ENCODE assay signal across 8 cellular contexts in genomic region chr19:45506991-45507863, GRCh38. TPM values are rescaled to one million over a fixed set of nuclear protein-coding genes. Genes with fewer than 3 reads are reported as not detected.
A peak's percentile ranks its signal among the peaks of the same experiment; 100 is the strongest.
DNase-seq lines count a peak whose midpoint lies in the region; ATAC-seq and TF ChIP-seq lines count a peak whose summit lies in the region.

TSS of gene VASP (plus strand) at chr19:45507479. CDS start at chr19:45507772, 293 bp downstream.

- TF ChIP-seq CTCF in colonic mucosa (IDR thresholded peaks at IDR 0.05): no peak

- peaks cover 17% of the 10 kb centered on the region for H3K4me1 ChIP-seq in colonic mucosa

- peak within 1 kb of the TSS; percentile 98 for H3K27ac ChIP-seq in colonic mucosa

- ATAC-seq in GM18873 (IDR thresholded peaks at IDR 0.05; ENCODE audit: low FRiP score, unreplicated experiment) (peak; percentile 42), HG03139 (IDR thresholded peaks at IDR 0.05; ENCODE audit: unreplicated experiment) (peak; percentile 41), left lobe of liver (peak; percentile 76)

- H3K9me3 ChIP-seq in colonic mucosa: no peaks in the 10 kb centered on the region

- no peaks in the 10 kb centered on the region for H3K27me3 ChIP-seq in colonic mucosa

- no peaks in the 10 kb centered on the region for H3K36me3 ChIP-seq in colonic mucosa

- intact Hi-C loops in colonic mucosa (cut with DNase I): no loop called here

- DNase-seq in AG08396 (ENCODE audit: low spot score): peak; percentile 92
- DNase-seq in NCI-H526 (lab: John Stamatoyannopoulos, UW): peak; percentile 65 to 88
- peak; percentile 87 to 90 for DNase-seq in activated CD4-positive, alpha-beta T cell treated with anti-CD3 and anti-CD28 coated beads for 4 hours
- peak; percentile 96 for DNase-seq in colonic mucosa
- peak; percentile 93 for DNase-seq in left lobe of liver (ENCODE audit: low spot score)
- DNase-seq in stimulated activated CD4-positive, alpha-beta T cell treated with anti-CD3 and anti-CD28 coated beads, Interleukin-2, amount 100 ng/mL, for 24 hours: peak; percentile 89 to 93

- peak within 1 kb of the TSS; percentile 99 for H3K4me3 ChIP-seq in colonic mucosa

- peak within 1 kb of the TSS; percentile 90 to 98 for H3K9ac ChIP-seq in colonic mucosa (ENCODE audit: low read depth in 2 of 2, low read length in 2 of 2)

RNA-seq across cellular contexts. Expression of gene VASP, which starts in this region (rescaled TPM):
- 100 to 1,000 TPM; 236 to 261 TPM for total RNA-seq in colonic mucosa
- 21.7 TPM for total RNA-seq in left lobe of liver

Comparison
In these comparisons a context has a peak if more than half of its experiments do, and no peak if none do; other contexts are left out.
1. Peak in every context shown above with its lines: DNase-seq, ATAC-seq, H3K4me3 ChIP-seq and H3K27ac ChIP-seq.
2. RNA of gene VASP (total RNA-seq): 236 to 261 TPM in colonic mucosa; 21.7 TPM in left lobe of liver (single experiment); every median in the first group is over 10 times any median in the second.